10 cellular contexts compared by ENCODE assay signal in the genomic region with DNA sequence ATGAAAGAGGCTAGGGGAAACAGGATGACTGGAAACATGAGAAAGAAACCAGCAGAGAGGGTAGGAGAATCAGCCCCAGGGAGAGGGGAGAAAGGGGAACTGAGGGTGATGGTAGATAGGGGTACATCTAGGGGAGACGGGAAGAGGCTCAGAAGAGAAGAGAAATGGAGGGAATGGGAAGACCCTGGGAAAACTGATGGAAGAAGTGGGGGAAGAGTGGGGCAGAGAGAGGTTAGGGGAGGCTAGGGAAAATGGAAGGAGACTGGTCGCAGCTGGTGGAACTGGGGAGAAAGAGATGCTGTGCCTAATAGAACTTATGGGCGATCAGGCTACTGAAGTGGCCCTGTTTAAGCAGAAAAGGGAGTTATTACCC. TPM values are rescaled to one million over a fixed set of nuclear protein-coding genes. Genes with fewer than 3 reads are reported as not detected.
DNase-seq lines count a peak whose midpoint lies in the region; ATAC-seq, FAIRE-seq and TF ChIP-seq lines count a peak whose summit lies in the region.
"Had no signal": no experiment of that assay in that cellular context is flagged by ENCODE, and none has a peak within 500 bp of the region (broad histone marks: within the 10 kb centered on the region; RNA-seq: fewer than 3 reads in every experiment).

No MANE protein-coding gene starts in this region.

- peak overlapping the region; percentile 69 for H3K4me2 ChIP-seq in HepG2 (ENCODE audit: low read depth, low read length)

- H3K27ac ChIP-seq in HepG2 (ENCODE audit: extremely low read length, insufficient read depth, low read length), result no peak overlapping the region
- H3K27ac ChIP-seq in thoracic aorta, result peak overlapping the region; percentile 62 to 81

- peak overlapping the region; percentile 72 for H2AFZ ChIP-seq in HepG2 (ENCODE audit: low read length)

- peaks cover 17% of the 10 kb centered on the region for H3K4me1 Mint-ChIP-seq in activated CD8-positive, alpha-beta memory T cell treated with anti-CD3 and anti-CD28 coated beads, Interleukin-2, amount 10 ng/mL, durations not matched to agents 7 days and 5 days

- no peak for TF ChIP-seq EP300 in HepG2 (IDR thresholded peaks at IDR 0.05; ENCODE audit: low read depth in 2 of 2, low read length in 2 of 2)
- no peak for TF ChIP-seq EP300 in HepG2 (CRISPR knock-in tag; IDR thresholded peaks at IDR 0.05; ENCODE audit: borderline replicate concordance)

- H3K27me3 ChIP-seq in HepG2 (ENCODE audit: control insufficient read depth in 1 of 2, insufficient read depth in 2 of 2, low read length in 2 of 2) (no peaks in the 10 kb centered on the region; a peak in 1 of 5 replicates), thoracic aorta (replicated peaks; ENCODE audit: insufficient read depth) (no peaks in the 10 kb centered on the region)

- H3K4me3 Mint-ChIP-seq in activated CD8-positive, alpha-beta memory T cell treated with anti-CD3 and anti-CD28 coated beads, Interleukin-2, amount 10 ng/mL, durations not matched to agents 7 days and 5 days, result peak overlapping the region; percentile 72

- H3K36me3 Mint-ChIP-seq in activated CD8-positive, alpha-beta memory T cell treated with anti-CD3 and anti-CD28 coated beads, Interleukin-2, amount 10 ng/mL, durations not matched to agents 7 days and 5 days, result peaks cover 2% of the 10 kb centered on the region

- POLR2A ChIA-PET in HepG2 (lab: Yijun Ruan, JAX) (no interaction called here), GM10248 (lab: Yijun Ruan, JAX) (no interaction called here)

- DNase-seq in activated CD8-positive, alpha-beta memory T cell treated with anti-CD3 and anti-CD28 coated beads, Interleukin-2, amount 10 ng/mL, durations not matched to agents 7 days and 5 days, result no peak
- no peak for DNase-seq in activated CD8-positive, alpha-beta memory T cell treated with anti-CD3 and anti-CD28 coated beads for 24 hours
- DNase-seq in astrocyte of the spinal cord (ENCODE audit: low read depth, low spot score) (no peak), HepG2 (ENCODE audit: low spot score) (no peak), thoracic aorta (ENCODE audit: low spot score) (no peak), GM10248 (ENCODE audit: extremely low spot score) (no peak), KBM-7 (no peak), KG1 (lab: John Stamatoyannopoulos, UW) (no peak)
- DNase-seq: effector CD4-positive, alpha-beta T cell; stimulated activated CD4-positive, alpha-beta T cell treated with anti-CD3 and anti-CD28 coated beads, Interleukin-2, amount 100 ng/mL, for 48 hours had no signal

- 81% methylated on average over 3 of the region's 3 CpGs for WGBS in HepG2 (ENCODE audit: low lambda C conversion rate)

- TF ChIP-seq CTCF in astrocyte of the spinal cord (IDR thresholded peaks at IDR 0.05; ENCODE audit: low read depth, low read length) (no peak), HepG2 (CRISPR knock-in tag; IDR thresholded peaks at IDR 0.05) (no peak), thoracic aorta (IDR thresholded peaks at IDR 0.05) (no peak), GM10248 (IDR thresholded peaks at IDR 0.05; ENCODE audit: control extremely low read depth, extremely low read depth, low read depth, missing control alignments) (no peak)

- ATAC-seq in activated CD8-positive, alpha-beta memory T cell treated with anti-CD3 and anti-CD28 coated beads, Interleukin-2, amount 10 ng/mL, durations not matched to agents 7 days and 5 days, result no peak
- ATAC-seq in HepG2 (no peak), thoracic aorta (ENCODE audit: insufficient number of reproducible peaks, low FRiP score, low read depth) (no peak)

- in situ Hi-C loops in astrocyte of the spinal cord (cut with HindIII; ENCODE audit: low sequenced_read_pairs), result no loop called here
- in situ Hi-C loops in HepG2 (cut with HindIII; ENCODE audit: extremely low pct_ligation_motif_present, low pct_unique_long_range_greater_than_20kb), result no loop called here
- in situ Hi-C loops in KBM-7 (cut with MboI; ENCODE audit: low pct_unique_long_range_greater_than_20kb, low sequenced_read_pairs), result no loop called here

- no peaks in the 10 kb centered on the region for H3K79me2 ChIP-seq in HepG2 (ENCODE audit: insufficient read depth, low read length)

- CTCF ChIA-PET in activated CD8-positive, alpha-beta memory T cell treated with anti-CD3 and anti-CD28 coated beads, Interleukin-2, amount 10 ng/mL, durations not matched to agents 7 days and 5 days (lab: Charles Lee), result interaction anchor here (1.0 kb wide), 1 partner anchor 27 kb away, joined by 3 read pairs; no protein-coding TSS in a partner anchor
- CTCF ChIA-PET in HepG2 (lab: Yijun Ruan, JAX; ENCODE audit: low intra/inter-chr PET ratio, low total read pairs), result no interaction called here
- CTCF ChIA-PET in GM10248 (lab: Yijun Ruan, JAX), result no interaction called here

- no peaks in the 10 kb centered on the region for H3K9me3 Mint-ChIP-seq in activated CD8-positive, alpha-beta memory T cell treated with anti-CD3 and anti-CD28 coated beads, Interleukin-2, amount 10 ng/mL, durations not matched to agents 7 days and 5 days (ENCODE audit: low read depth)

- no peaks in the 10 kb centered on the region for H4K20me1 ChIP-seq in HepG2 (ENCODE audit: insufficient read depth, low read length)

- H3K4me1 ChIP-seq in HepG2 (ENCODE audit: insufficient read depth, low read length), result peaks cover 38% of the 10 kb centered on the region
- H3K4me1 ChIP-seq in thoracic aorta (ENCODE audit: control insufficient read depth in 1 of 2, low read depth in 2 of 2), result peaks cover 0 to 11% of the 10 kb centered on the region in 2 donors

- intact Hi-C loops in HepG2 (cut with micrococcal nuclease; ENCODE audit: unreplicated experiment), result no loop called here

- no peaks in the 10 kb centered on the region for H3K36me3 ChIP-seq in HepG2 (replicated peaks in 1 of 2; ENCODE audit: control insufficient read depth in 1 of 2, insufficient read depth in 2 of 2, low read length in 2 of 2)
- H3K36me3 ChIP-seq in thoracic aorta, result no peaks in the 10 kb centered on the region

- TF ChIP-seq RAD21 in HepG2 (CRISPR knock-in tag; IDR thresholded peaks at IDR 0.05), result no peak

- H3K4me3 ChIP-seq in astrocyte of the spinal cord (ENCODE audit: low read depth, low read length) (peak overlapping the region; percentile 49), HepG2 (replicated peaks in 1 of 3; ENCODE audit: insufficient read depth in 1 of 3, low read depth in 2 of 3, low read length in 3 of 3) (peak overlapping the region in 1 of 3 experiments; percentile 60; a peak in 1 of 6 replicates), thoracic aorta (peak overlapping the region; percentile 69)

- H3K9me3 ChIP-seq in HepG2 (ENCODE audit: low read length) (no peaks in the 10 kb centered on the region), thoracic aorta (no peaks in the 10 kb centered on the region)

- FAIRE-seq in HepG2 (lab: Jason Lieb, UNC), result no peak

- BruUV-seq in HepG2 (replicated peaks; lab: Mats Ljungman, UMichigan), result no TSS peak

- H3K27me3 Mint-ChIP-seq in activated CD8-positive, alpha-beta memory T cell treated with anti-CD3 and anti-CD28 coated beads, Interleukin-2, amount 10 ng/mL, durations not matched to agents 7 days and 5 days, result no peaks in the 10 kb centered on the region

- H3K9ac ChIP-seq in HepG2 (ENCODE audit: insufficient read depth, low read depth, low read length), result no peak overlapping the region; the same call in 1 of the 2 replicates

- H3K27ac Mint-ChIP-seq in activated CD8-positive, alpha-beta memory T cell treated with anti-CD3 and anti-CD28 coated beads, Interleukin-2, amount 10 ng/mL, durations not matched to agents 7 days and 5 days, result no peak overlapping the region

- no peak for TF ChIP-seq POLR2A in HepG2 (IDR thresholded peaks at IDR 0.05; ENCODE audit: insufficient read depth in 1 of 2, low read depth in 2 of 2, low read length in 2 of 2)

RNA-seq across cellular contexts. Expression of a gene that starts 0.5 kb away (rescaled TPM):
- 1 to 10 TPM; 1.5 to 2.4 TPM for total RNA-seq in activated CD8-positive, alpha-beta memory T cell treated with anti-CD3 and anti-CD28 coated beads, Interleukin-2, amount 10 ng/mL, durations not matched to agents 7 days and 5 days
- total RNA-seq in HepG2 (2016; rRNA removed; fragmentation: Illumina TruSeq; extraction: Trizol) (0.63 and 1.4 TPM in 2 replicates), thoracic aorta (10 to 100 TPM; 66.9 to 74.7 TPM)
- 0.61 and 0.62 TPM in 2 replicates for total RNA-seq in HepG2 (2016; cell fraction: cytosol; rRNA removed; fragmentation: Illumina TruSeq; extraction: Trizol; ENCODE audit: low read depth)
- total RNA-seq in HepG2 (2016; cell fraction: insoluble cytoplasmic fraction; rRNA removed; fragmentation: Illumina TruSeq; extraction: Trizol), result 0.54 and 1.5 TPM in 2 replicates
- 0.49 and 0.65 TPM in 2 replicates for total RNA-seq in HepG2 (2016; cell fraction: membrane; rRNA removed; fragmentation: Illumina TruSeq; extraction: Trizol)
- 0.87 and 1.2 TPM in 2 replicates for total RNA-seq in HepG2 (2016; cell fraction: nucleus; rRNA removed; fragmentation: Illumina TruSeq; extraction: Trizol)
- polyA plus RNA-seq in HepG2 (2011; rRNA removed), result 1.7 and 1.9 TPM in 2 replicates
- 1.6 and 2.1 TPM in 2 replicates for polyA plus RNA-seq in HepG2 (2011; cell fraction: cytosol; rRNA removed)
- 1.3 and 1.5 TPM in 2 replicates for polyA plus RNA-seq in HepG2 (2011; cell fraction: nucleus; rRNA removed)
- polyA plus RNA-seq in HepG2 (2012), result 1.7 and 2.1 TPM in 2 replicates
- 0.54 and 0.74 TPM in 2 replicates for polyA plus RNA-seq in HepG2 (2016; cell fraction: cytosol; fragmentation: Illumina TruSeq; extraction: Trizol; ENCODE audit: low read depth)
- polyA plus RNA-seq in HepG2 (2016; cell fraction: insoluble cytoplasmic fraction; fragmentation: Illumina TruSeq; extraction: Trizol; ENCODE audit: low read depth), result 0.36 and 0.46 TPM in 2 replicates
- 0.41 and 0.64 TPM in 2 replicates for polyA plus RNA-seq in HepG2 (2016; cell fraction: membrane; fragmentation: Illumina TruSeq; extraction: Trizol; ENCODE audit: low read depth)
- 1.9 and 2.4 TPM in 2 replicates for polyA plus RNA-seq in HepG2 (2016; cell fraction: nucleus; fragmentation: Illumina TruSeq; extraction: Trizol; ENCODE audit: insufficient read depth, low read depth)
- 1.9 and 27.7 TPM in 2 replicates for polyA minus RNA-seq in HepG2 (2011; rRNA and poly(A)+ RNA removed; ENCODE audit: low replicate concordance)
- 0.88 and 1.2 TPM in 2 replicates for polyA minus RNA-seq in HepG2 (2011; cell fraction: cytosol; rRNA and poly(A)+ RNA removed)
- 0.50 TPM in 1 of 2 replicates, not detected in the other for polyA minus RNA-seq in HepG2 (2011; cell fraction: nucleus; rRNA and poly(A)+ RNA removed)

RNA-seq across cellular contexts. Expression of a gene that starts 25.3 kb away (rescaled TPM):
- 10 to 100 TPM; 23.9 to 25.6 TPM for total RNA-seq in activated CD8-positive, alpha-beta memory T cell treated with anti-CD3 and anti-CD28 coated beads, Interleukin-2, amount 10 ng/mL, durations not matched to agents 7 days and 5 days
- total RNA-seq in HepG2 (2016; rRNA removed; fragmentation: Illumina TruSeq; extraction: Trizol) (26.1 and 46.9 TPM in 2 replicates), thoracic aorta (10 to 100 TPM; 24.6 to 25.3 TPM)
- 13.9 and 15.6 TPM in 2 replicates for total RNA-seq in HepG2 (2016; cell fraction: cytosol; rRNA removed; fragmentation: Illumina TruSeq; extraction: Trizol; ENCODE audit: low read depth)
- total RNA-seq in HepG2 (2016; cell fraction: insoluble cytoplasmic fraction; rRNA removed; fragmentation: Illumina TruSeq; extraction: Trizol), result 25.6 and 48.5 TPM in 2 replicates
- 27.6 and 30.5 TPM in 2 replicates for total RNA-seq in HepG2 (2016; cell fraction: membrane; rRNA removed; fragmentation: Illumina TruSeq; extraction: Trizol)
- total RNA-seq in HepG2 (2016; cell fraction: nucleus; rRNA removed; fragmentation: Illumina TruSeq; extraction: Trizol), result 36.5 and 40.3 TPM in 2 replicates
- polyA plus RNA-seq in HepG2 (2011; rRNA removed), result 33.1 and 35.6 TPM in 2 replicates
- 29.4 and 30.1 TPM in 2 replicates for polyA plus RNA-seq in HepG2 (2011; cell fraction: cytosol; rRNA removed)
- polyA plus RNA-seq in HepG2 (2011; cell fraction: nucleus; rRNA removed), result 20.5 and 25.0 TPM in 2 replicates
- 28.5 and 32.2 TPM in 2 replicates for polyA plus RNA-seq in HepG2 (2012)
- polyA plus RNA-seq in HepG2 (2016; cell fraction: cytosol; fragmentation: Illumina TruSeq; extraction: Trizol; ENCODE audit: low read depth), result 14.6 and 16.0 TPM in 2 replicates
- 23.9 and 24.8 TPM in 2 replicates for polyA plus RNA-seq in HepG2 (2016; cell fraction: insoluble cytoplasmic fraction; fragmentation: Illumina TruSeq; extraction: Trizol; ENCODE audit: low read depth)
- polyA plus RNA-seq in HepG2 (2016; cell fraction: membrane; fragmentation: Illumina TruSeq; extraction: Trizol; ENCODE audit: low read depth), result 21.0 and 21.5 TPM in 2 replicates
- 57.4 and 60.1 TPM in 2 replicates for polyA plus RNA-seq in HepG2 (2016; cell fraction: nucleus; fragmentation: Illumina TruSeq; extraction: Trizol; ENCODE audit: insufficient read depth, low read depth)
- polyA minus RNA-seq in HepG2 (2011; rRNA and poly(A)+ RNA removed; ENCODE audit: low replicate concordance), result 13.5 and 24.8 TPM in 2 replicates
- 10.6 and 16.1 TPM in 2 replicates for polyA minus RNA-seq in HepG2 (2011; cell fraction: cytosol; rRNA and poly(A)+ RNA removed)
- polyA minus RNA-seq in HepG2 (2011; cell fraction: nucleus; rRNA and poly(A)+ RNA removed), result 5.9 and 9.2 TPM in 2 replicates

RNA-seq across cellular contexts. Expression of a gene that starts 54.1 kb away (rescaled TPM):
- total RNA-seq in activated CD8-positive, alpha-beta memory T cell treated with anti-CD3 and anti-CD28 coated beads, Interleukin-2, amount 10 ng/mL, durations not matched to agents 7 days and 5 days, result not detected
- total RNA-seq in HepG2 (2016; rRNA removed; fragmentation: Illumina TruSeq; extraction: Trizol) (0.28 and 0.35 TPM in 2 replicates), thoracic aorta (under 1 TPM; 0.27 to 0.71 TPM)
- total RNA-seq in HepG2 (2016; cell fraction: cytosol; rRNA removed; fragmentation: Illumina TruSeq; extraction: Trizol; ENCODE audit: low read depth), result 0.10 and 0.18 TPM in 2 replicates
- 0.22 and 0.30 TPM in 2 replicates for total RNA-seq in HepG2 (2016; cell fraction: insoluble cytoplasmic fraction; rRNA removed; fragmentation: Illumina TruSeq; extraction: Trizol)
- total RNA-seq in HepG2 (2016; cell fraction: membrane; rRNA removed; fragmentation: Illumina TruSeq; extraction: Trizol), result 0.31 and 0.43 TPM in 2 replicates
- 0.12 and 0.16 TPM in 2 replicates for total RNA-seq in HepG2 (2016; cell fraction: nucleus; rRNA removed; fragmentation: Illumina TruSeq; extraction: Trizol)
- polyA plus RNA-seq in HepG2 (2011; rRNA removed), result 0.29 and 0.43 TPM in 2 replicates
- polyA plus RNA-seq in HepG2 (2011; cell fraction: cytosol; rRNA removed), result 0.38 and 0.40 TPM in 2 replicates
- polyA plus RNA-seq in HepG2 (2011; cell fraction: nucleus; rRNA removed), result 0.56 and 0.59 TPM in 2 replicates
- polyA plus RNA-seq in HepG2 (2012), result 0.32 and 0.33 TPM in 2 replicates
- polyA plus RNA-seq in HepG2 (2016; cell fraction: cytosol; fragmentation: Illumina TruSeq; extraction: Trizol; ENCODE audit: low read depth), result 0.06 and 0.07 TPM in 2 replicates
- 0.16 and 0.24 TPM in 2 replicates for polyA plus RNA-seq in HepG2 (2016; cell fraction: insoluble cytoplasmic fraction; fragmentation: Illumina TruSeq; extraction: Trizol; ENCODE audit: low read depth)
- polyA plus RNA-seq in HepG2 (2016; cell fraction: membrane; fragmentation: Illumina TruSeq; extraction: Trizol; ENCODE audit: low read depth), result 0.21 and 0.23 TPM in 2 replicates
- 0.23 and 0.37 TPM in 2 replicates for polyA plus RNA-seq in HepG2 (2016; cell fraction: nucleus; fragmentation: Illumina TruSeq; extraction: Trizol; ENCODE audit: insufficient read depth, low read depth)
- 0.54 and 0.76 TPM in 2 replicates for polyA minus RNA-seq in HepG2 (2011; rRNA and poly(A)+ RNA removed; ENCODE audit: low replicate concordance)
- 0.26 TPM in 1 of 2 replicates, not detected in the other for polyA minus RNA-seq in HepG2 (2011; cell fraction: cytosol; rRNA and poly(A)+ RNA removed)
- polyA minus RNA-seq in HepG2 (2011; cell fraction: nucleus; rRNA and poly(A)+ RNA removed), result 0.26 and 0.37 TPM in 2 replicates

Comparison
In these comparisons a context has a peak if more than half of its experiments do, and no peak if none do; other contexts are left out.
1. RNA of a gene that starts 0.5 kb away (total RNA-seq): 66.9 to 74.7 TPM in thoracic aorta; 1.5 to 2.4 TPM in activated CD8-positive, alpha-beta memory T cell treated with anti-CD3 and anti-CD28 coated beads, Interleukin-2, amount 10 ng/mL, durations not matched to agents 7 days and 5 days and 0.49 to 1.5 TPM in HepG2; every median in the first group is over 10 times any median in the second.